19 cellular contexts compared by ENCODE assay signal in the genomic region with DNA sequence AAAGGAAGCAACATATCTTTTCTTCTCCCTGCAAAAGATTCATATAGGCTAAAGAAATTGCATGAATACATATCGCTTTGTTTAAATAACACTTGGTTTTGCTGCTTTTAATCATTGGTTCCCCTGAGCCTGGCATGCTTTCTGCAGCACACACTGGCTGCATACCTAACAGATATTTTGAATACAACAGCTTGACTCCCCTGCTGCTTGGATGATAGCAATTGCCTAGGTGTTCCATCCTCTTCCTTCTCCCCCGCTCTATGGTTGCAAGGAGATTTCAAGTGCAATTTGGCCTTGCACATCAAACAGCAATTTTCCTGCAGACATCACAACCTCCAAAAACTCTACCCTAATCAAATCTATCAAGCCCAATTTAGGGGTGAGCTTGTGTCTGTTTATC.
"Had no signal": no experiment of that assay in that cellular context is flagged by ENCODE, and none has a peak within 500 bp of the region (broad histone marks: within the 10 kb centered on the region; RNA-seq: fewer than 3 reads in every experiment).

No MANE protein-coding gene starts in this region.

- ATAC-seq: K562, Panc1 had no signal

- H3K27ac ChIP-seq: HL-60, KMS-11 had no signal

- H3K9ac ChIP-seq: KMS-11, SK-N-SH had no signal

- H3K4me3 ChIP-seq: K562 had no signal

- DNase-seq: Kasumi-1, MM.1S, NCI-H1092 treated with DMSO at 0.1 percent for 48 hours, NCI-H1436, NCI-H187, NCI-H2029, NCI-H2081 treated with DMSO at 0.1 percent for 48 hours, NCI-H2171, NCI-H524, NCI-H526 treated with DMSO at 0.1 percent for 48 hours, NCI-H774, Right ventricle myocardium superior, SIG-M5, SK-N-SH, SW 1271 had no signal

- H3K9me2 ChIP-seq: SK-N-SH had no signal

- H3K9me3 ChIP-seq: SK-N-SH had no signal

- H3K4me2 ChIP-seq: KMS-11, SK-N-SH had no signal
